ENCODE assay signal across 20 cellular contexts in genomic region chr5:141787376-141787775, GRCh38.
DNase-seq lines count a peak whose midpoint lies in the region; ATAC-seq and TF ChIP-seq lines count a peak whose summit lies in the region.
"Had no signal": no experiment of that assay in that cellular context is flagged by ENCODE, and none has a peak within 500 bp of the region (broad histone marks: within the 10 kb centered on the region; RNA-seq: fewer than 3 reads in every experiment).

No MANE protein-coding gene starts in this region.

- H3K9me3 ChIP-seq in A673 (ENCODE audit: low read depth, low read length, poor library complexity, severe bottlenecking) (no peaks in the 10 kb centered on the region), GM23248 (ENCODE audit: low read depth) (no peaks in the 10 kb centered on the region)
- H3K9me3 ChIP-seq: SK-N-SH had no signal

- in situ Hi-C loops in GM23248 (cut with MboI): no loop called here

- BruUV-seq in A673 (replicated peaks; lab: Mats Ljungman, UMichigan): no TSS peak

- no peak overlapping the region for H2AFZ ChIP-seq in GM23248

- H3K9me2 ChIP-seq in GM23248 (ENCODE audit: insufficient read depth): no peaks in the 10 kb centered on the region
- H3K9me2 ChIP-seq: SK-N-SH had no signal

- H3K4me1 ChIP-seq in A673 (ENCODE audit: insufficient read depth, low read length, poor library complexity, severe bottlenecking): peaks cover 9% of the 10 kb centered on the region
- H3K4me1 ChIP-seq in GM23248 (ENCODE audit: insufficient read depth): no peaks in the 10 kb centered on the region

- DNase-seq in A673 (ENCODE audit: low spot score) (peak; percentile 64), GM23248 (peak; percentile 25), dorsolateral prefrontal cortex (no peak), fibroblast of the aortic adventitia (ENCODE audit: low read depth) (peak; percentile 39), natural killer cell (no peak), left lobe of liver (ENCODE audit: low spot score) (no peak), midbrain (lab: John Stamatoyannopoulos, UW) (no peak)
- DNase-seq: DND-41, GOT3, NCI-H1105, NCI-H2081, NCI-H2171 treated with DMSO at 0.1 percent for 48 hours, NCI-H510A, NCI-H748 treated with DMSO at 0.1 percent for 48 hours, OCI-M1, SHP77, SK-N-SH had no signal

- POLR2A ChIA-PET in A673 (lab: Charles Lee; ENCODE audit: low non-redundant PET): no interaction called here

- no peak overlapping the region for H3K9ac ChIP-seq in GM23248
- H3K9ac ChIP-seq: SK-N-SH had no signal

- H3K36me3 Mint-ChIP-seq in natural killer cell: no peaks in the 10 kb centered on the region

- TF ChIP-seq CTCF in A673 (conservative IDR thresholded peaks at IDR 0.05; ENCODE audit: low read depth, low read length) (no peak), dorsolateral prefrontal cortex (IDR thresholded peaks at IDR 0.05 in 54 of 56, conservative IDR thresholded peaks at IDR 0.05 in 2 of 56; ENCODE audit: low read depth in 1 of 56, partially characterized antibody in 56 of 56) (no peak), fibroblast of the aortic adventitia (IDR thresholded peaks at IDR 0.05; ENCODE audit: insufficient read depth, low read length) (no peak), natural killer cell (IDR thresholded peaks at IDR 0.05) (no peak)

- H3K27ac Mint-ChIP-seq in natural killer cell: no peak overlapping the region

- no peak overlapping the region for H3K4me2 ChIP-seq in GM23248 (ENCODE audit: unreplicated experiment)
- H3K4me2 ChIP-seq: SK-N-SH had no signal

- H3K79me2 ChIP-seq in GM23248 (ENCODE audit: insufficient read depth): no peaks in the 10 kb centered on the region

- no peaks in the 10 kb centered on the region for H3K36me3 ChIP-seq in A673 (ENCODE audit: insufficient read depth, low read length, poor library complexity, severe bottlenecking)
- H3K36me3 ChIP-seq in GM23248 (ENCODE audit: low read depth): no peaks in the 10 kb centered on the region

- intact Hi-C loops in A673 (cut with micrococcal nuclease; ENCODE audit: unreplicated experiment): no loop called here
- intact Hi-C loops in dorsolateral prefrontal cortex (cut with DNase I): no loop called here
- intact Hi-C loops in natural killer cell (cut with micrococcal nuclease): no loop called here

- H4K20me1 ChIP-seq in GM23248 (ENCODE audit: insufficient read depth): no peaks in the 10 kb centered on the region

- H3K27ac ChIP-seq in A673 (ENCODE audit: low read depth, low read length, poor library complexity, severe bottlenecking) (no peak overlapping the region), GM23248 (no peak overlapping the region), dorsolateral prefrontal cortex (peak overlapping the region in 37 of 59 donors; percentile 5 to 87 (median 66))
- H3K27ac ChIP-seq: C4-2B had no signal

- H3K27me3 ChIP-seq in A673 (replicated peaks; ENCODE audit: insufficient read depth, low read depth, low read length, poor library complexity) (no peaks in the 10 kb centered on the region), GM23248 (replicated peaks; ENCODE audit: insufficient read depth) (peaks cover 36% of the 10 kb centered on the region), dorsolateral prefrontal cortex (no peaks in the 10 kb centered on the region)

- H3F3A ChIP-seq in GM23248 (ENCODE audit: insufficient read depth): no peaks in the 10 kb centered on the region

- WGBS in GM23248 (ENCODE audit: low coverage in 1 of 2, low lambda C conversion rate in 2 of 2, missing lambda C conversion rate in 2 of 2), 2 experiments: 0 to 29% methylated on average over 2 to 3 of the region's 3 CpGs

- no peaks in the 10 kb centered on the region for H3K9me3 Mint-ChIP-seq in natural killer cell

- no peak overlapping the region for H3K4me3 ChIP-seq in A673 (ENCODE audit: low read depth, low read length, poor library complexity, severe bottlenecking)
- no peak overlapping the region for H3K4me3 ChIP-seq in GM23248
- H3K4me3 ChIP-seq in dorsolateral prefrontal cortex: no peak overlapping the region
- no peak overlapping the region for H3K4me3 ChIP-seq in fibroblast of the aortic adventitia (ENCODE audit: low read depth, low read length)

- peaks cover 10 to 15% of the 10 kb centered on the region in 2 donors for H3K27me3 Mint-ChIP-seq in natural killer cell (ENCODE audit: low read depth in 2 of 2)

- no peaks in the 10 kb centered on the region for H3K4me1 Mint-ChIP-seq in natural killer cell

- H3K4me3 Mint-ChIP-seq in natural killer cell: no peak overlapping the region

- ATAC-seq in natural killer cell (no peak), left lobe of liver (no peak), HG02763 (IDR thresholded peaks at IDR 0.05; ENCODE audit: unreplicated experiment) (no peak)
- ATAC-seq: HCT116 had no signal

- CTCF ChIA-PET in A673 (lab: Charles Lee): no interaction called here

Comparison
In these comparisons a context has a peak if more than half of its experiments do, and no peak if none do; other contexts are left out.
1. DNase-seq: peak in A673 (single experiment), GM23248 (single experiment) and fibroblast of the aortic adventitia (single experiment); none in dorsolateral prefrontal cortex (0 of 10), natural killer cell (single experiment), left lobe of liver (single experiment) and midbrain (single experiment).
2. H3K27ac ChIP-seq: peak in dorsolateral prefrontal cortex (37 of 59); none in A673 (single experiment) and GM23248 (single experiment).